Comparison of ENCODE assay signal across 1 cellular context in the genomic region with DNA sequence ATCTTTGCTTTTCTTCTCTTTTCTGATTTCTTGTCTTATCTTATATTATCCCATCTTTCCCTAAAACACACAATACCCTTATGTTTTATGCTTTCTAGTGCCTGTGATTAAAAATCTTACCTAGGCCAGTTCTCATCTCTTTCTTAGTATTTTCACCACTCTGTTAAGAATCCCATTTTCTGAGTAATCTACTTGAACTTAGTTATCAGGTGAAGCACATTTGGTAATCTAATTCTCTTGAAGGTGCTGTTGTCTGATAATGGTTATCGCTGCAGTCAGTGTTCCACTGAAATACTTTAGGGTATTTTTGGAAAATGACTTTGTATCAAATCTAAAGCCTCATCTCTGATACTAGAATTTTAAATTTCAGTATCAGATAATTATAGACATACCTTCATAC.
TF ChIP-seq lines count a peak whose summit lies in the region.

No MANE protein-coding gene starts in this region.

TF ChIP-seq in K562, 482 proteins besides CTCF, POLR2A, EP300 and RAD21 (continued from another document and continues in another):
- TF ChIP-seq, protein P1, sequence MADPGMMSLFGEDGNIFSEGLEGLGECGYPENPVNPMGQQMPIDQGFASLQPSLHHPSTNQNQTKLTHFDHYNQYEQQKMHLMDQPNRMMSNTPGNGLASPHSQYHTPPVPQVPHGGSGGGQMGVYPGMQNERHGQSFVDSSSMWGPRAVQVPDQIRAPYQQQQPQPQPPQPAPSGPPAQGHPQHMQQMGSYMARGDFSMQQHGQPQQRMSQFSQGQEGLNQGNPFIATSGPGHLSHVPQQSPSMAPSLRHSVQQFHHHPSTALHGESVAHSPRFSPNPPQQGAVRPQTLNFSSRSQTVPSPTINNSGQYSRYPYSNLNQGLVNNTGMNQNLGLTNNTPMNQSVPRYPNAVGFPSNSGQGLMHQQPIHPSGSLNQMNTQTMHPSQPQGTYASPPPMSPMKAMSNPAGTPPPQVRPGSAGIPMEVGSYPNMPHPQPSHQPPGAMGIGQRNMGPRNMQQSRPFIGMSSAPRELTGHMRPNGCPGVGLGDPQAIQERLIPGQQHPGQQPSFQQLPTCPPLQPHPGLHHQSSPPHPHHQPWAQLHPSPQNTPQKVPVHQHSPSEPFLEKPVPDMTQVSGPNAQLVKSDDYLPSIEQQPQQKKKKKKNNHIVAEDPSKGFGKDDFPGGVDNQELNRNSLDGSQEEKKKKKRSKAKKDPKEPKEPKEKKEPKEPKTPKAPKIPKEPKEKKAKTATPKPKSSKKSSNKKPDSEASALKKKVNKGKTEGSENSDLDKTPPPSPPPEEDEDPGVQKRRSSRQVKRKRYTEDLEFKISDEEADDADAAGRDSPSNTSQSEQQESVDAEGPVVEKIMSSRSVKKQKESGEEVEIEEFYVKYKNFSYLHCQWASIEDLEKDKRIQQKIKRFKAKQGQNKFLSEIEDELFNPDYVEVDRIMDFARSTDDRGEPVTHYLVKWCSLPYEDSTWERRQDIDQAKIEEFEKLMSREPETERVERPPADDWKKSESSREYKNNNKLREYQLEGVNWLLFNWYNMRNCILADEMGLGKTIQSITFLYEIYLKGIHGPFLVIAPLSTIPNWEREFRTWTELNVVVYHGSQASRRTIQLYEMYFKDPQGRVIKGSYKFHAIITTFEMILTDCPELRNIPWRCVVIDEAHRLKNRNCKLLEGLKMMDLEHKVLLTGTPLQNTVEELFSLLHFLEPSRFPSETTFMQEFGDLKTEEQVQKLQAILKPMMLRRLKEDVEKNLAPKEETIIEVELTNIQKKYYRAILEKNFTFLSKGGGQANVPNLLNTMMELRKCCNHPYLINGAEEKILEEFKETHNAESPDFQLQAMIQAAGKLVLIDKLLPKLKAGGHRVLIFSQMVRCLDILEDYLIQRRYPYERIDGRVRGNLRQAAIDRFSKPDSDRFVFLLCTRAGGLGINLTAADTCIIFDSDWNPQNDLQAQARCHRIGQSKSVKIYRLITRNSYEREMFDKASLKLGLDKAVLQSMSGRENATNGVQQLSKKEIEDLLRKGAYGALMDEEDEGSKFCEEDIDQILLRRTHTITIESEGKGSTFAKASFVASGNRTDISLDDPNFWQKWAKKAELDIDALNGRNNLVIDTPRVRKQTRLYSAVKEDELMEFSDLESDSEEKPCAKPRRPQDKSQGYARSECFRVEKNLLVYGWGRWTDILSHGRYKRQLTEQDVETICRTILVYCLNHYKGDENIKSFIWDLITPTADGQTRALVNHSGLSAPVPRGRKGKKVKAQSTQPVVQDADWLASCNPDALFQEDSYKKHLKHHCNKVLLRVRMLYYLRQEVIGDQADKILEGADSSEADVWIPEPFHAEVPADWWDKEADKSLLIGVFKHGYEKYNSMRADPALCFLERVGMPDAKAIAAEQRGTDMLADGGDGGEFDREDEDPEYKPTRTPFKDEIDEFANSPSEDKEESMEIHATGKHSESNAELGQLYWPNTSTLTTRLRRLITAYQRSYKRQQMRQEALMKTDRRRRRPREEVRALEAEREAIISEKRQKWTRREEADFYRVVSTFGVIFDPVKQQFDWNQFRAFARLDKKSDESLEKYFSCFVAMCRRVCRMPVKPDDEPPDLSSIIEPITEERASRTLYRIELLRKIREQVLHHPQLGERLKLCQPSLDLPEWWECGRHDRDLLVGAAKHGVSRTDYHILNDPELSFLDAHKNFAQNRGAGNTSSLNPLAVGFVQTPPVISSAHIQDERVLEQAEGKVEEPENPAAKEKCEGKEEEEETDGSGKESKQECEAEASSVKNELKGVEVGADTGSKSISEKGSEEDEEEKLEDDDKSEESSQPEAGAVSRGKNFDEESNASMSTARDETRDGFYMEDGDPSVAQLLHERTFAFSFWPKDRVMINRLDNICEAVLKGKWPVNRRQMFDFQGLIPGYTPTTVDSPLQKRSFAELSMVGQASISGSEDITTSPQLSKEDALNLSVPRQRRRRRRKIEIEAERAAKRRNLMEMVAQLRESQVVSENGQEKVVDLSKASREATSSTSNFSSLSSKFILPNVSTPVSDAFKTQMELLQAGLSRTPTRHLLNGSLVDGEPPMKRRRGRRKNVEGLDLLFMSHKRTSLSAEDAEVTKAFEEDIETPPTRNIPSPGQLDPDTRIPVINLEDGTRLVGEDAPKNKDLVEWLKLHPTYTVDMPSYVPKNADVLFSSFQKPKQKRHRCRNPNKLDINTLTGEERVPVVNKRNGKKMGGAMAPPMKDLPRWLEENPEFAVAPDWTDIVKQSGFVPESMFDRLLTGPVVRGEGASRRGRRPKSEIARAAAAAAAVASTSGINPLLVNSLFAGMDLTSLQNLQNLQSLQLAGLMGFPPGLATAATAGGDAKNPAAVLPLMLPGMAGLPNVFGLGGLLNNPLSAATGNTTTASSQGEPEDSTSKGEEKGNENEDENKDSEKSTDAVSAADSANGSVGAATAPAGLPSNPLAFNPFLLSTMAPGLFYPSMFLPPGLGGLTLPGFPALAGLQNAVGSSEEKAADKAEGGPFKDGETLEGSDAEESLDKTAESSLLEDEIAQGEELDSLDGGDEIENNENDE (IDR thresholded peaks at IDR 0.05; ENCODE audit: low read depth, low read length): no peak
- TF ChIP-seq KDM1A (IDR thresholded peaks at IDR 0.05) (peak; percentile 89 to 94), DPF2 (IDR thresholded peaks at IDR 0.05) (peak; percentile 98), GATA2 (CRISPR knock-in tag; IDR thresholded peaks at IDR 0.05) (peak; percentile 79), MEF2D (tag; conservative IDR thresholded peaks at IDR 0.05; ENCODE audit: low read depth) (peak; percentile 98), NCOR1 (IDR thresholded peaks at IDR 0.05) (peak; percentile 98), KLF6 (CRISPR knock-in tag; IDR thresholded peaks at IDR 0.05; ENCODE audit: borderline replicate concordance) (peak; percentile 50; the same call in 1 of the 2 replicates), SMAD1 (IDR thresholded peaks at IDR 0.05; ENCODE audit: low read depth, low read length, partially characterized antibody) (peak; percentile 94), ZNF79 (CRISPR knock-in tag; IDR thresholded peaks at IDR 0.05; ENCODE audit: low read depth) (peak; percentile 73; the same call in 1 of the 2 replicates), BCL6 (CRISPR knock-in tag; IDR thresholded peaks at IDR 0.05) (0 out of 2 replicates have a peak, but pooled peaks have one; percentile 29), TAF1 (IDR thresholded peaks at IDR 0.05; ENCODE audit: control insufficient read depth, extremely low read depth, insufficient read depth, low read length, severe bottlenecking) (no peak), RNF2 (IDR thresholded peaks at IDR 0.05) (no peak), NR2C1 (IDR thresholded peaks at IDR 0.05) (peak; percentile 41; the same call in 1 of the 2 replicates), NR2C1 (tag; IDR thresholded peaks at IDR 0.05) (no peak), ZNF217 (CRISPR knock-in tag; IDR thresholded peaks at IDR 0.05) (no peak), BCOR (IDR thresholded peaks at IDR 0.05) (peak; percentile 56; the same call in 1 of the 2 replicates), U2AF2 (optimal IDR thresholded peaks at IDR 0.05; ENCODE audit: low read depth, low read length) (no peak), CXXC5 (CRISPR knock-in tag; IDR thresholded peaks at IDR 0.05) (peak; percentile 60), SP1 (CRISPR knock-in tag; IDR thresholded peaks at IDR 0.05) (no peak), ZNF551 (CRISPR knock-in tag; IDR thresholded peaks at IDR 0.05) (0 out of 2 replicates have a peak, but pooled peaks have one; percentile 35), ZNF830 (CRISPR knock-in tag; IDR thresholded peaks at IDR 0.05) (no peak), CBFA2T2 (conservative IDR thresholded peaks at IDR 0.05) (peak; percentile 97), FOXA3 (CRISPR knock-in tag; conservative IDR thresholded peaks at IDR 0.05 in 1 of 2, IDR thresholded peaks at IDR 0.05 in 1 of 2) (peak in 1 of 2 experiments; percentile 38; a peak in 1 of 4 replicates), MEF2A (IDR thresholded peaks at IDR 0.05; ENCODE audit: control insufficient read depth, low read depth, low read length) (peak; percentile 99), BMI1 (IDR thresholded peaks at IDR 0.05; ENCODE audit: low read length) (no peak), ATF7 (IDR thresholded peaks at IDR 0.05) (peak; percentile 79), IFI16 (CRISPR knock-in tag; IDR thresholded peaks at IDR 0.05) (no peak), JUN (IDR thresholded peaks at IDR 0.05; ENCODE audit: borderline replicate concordance, low read depth, low read length) (peak; percentile 67), JUN (CRISPR knock-in tag; IDR thresholded peaks at IDR 0.05; ENCODE audit: borderline replicate concordance) (no peak), MEIS2 (IDR thresholded peaks at IDR 0.05; ENCODE audit: partially characterized antibody) (peak; percentile 43), ZNF780A (CRISPR knock-in tag; IDR thresholded peaks at IDR 0.05) (no peak), DDX20 (tag; IDR thresholded peaks at IDR 0.05; ENCODE audit: low read depth) (0 out of 2 replicates have a peak, but pooled peaks have one; percentile 56), NFE2 (IDR thresholded peaks at IDR 0.05; ENCODE audit: low read depth) (peak; percentile 51), EHMT2 (IDR thresholded peaks at IDR 0.05) (peak; percentile 65), CTBP1 (IDR thresholded peaks at IDR 0.05; ENCODE audit: borderline replicate concordance) (peak; percentile 59; the same call in 1 of the 2 replicates), ZEB2 (IDR thresholded peaks at IDR 0.05) (peak; percentile 82), PHB (CRISPR knock-in tag; IDR thresholded peaks at IDR 0.05) (no peak)
- TF ChIP-seq, protein P2, sequence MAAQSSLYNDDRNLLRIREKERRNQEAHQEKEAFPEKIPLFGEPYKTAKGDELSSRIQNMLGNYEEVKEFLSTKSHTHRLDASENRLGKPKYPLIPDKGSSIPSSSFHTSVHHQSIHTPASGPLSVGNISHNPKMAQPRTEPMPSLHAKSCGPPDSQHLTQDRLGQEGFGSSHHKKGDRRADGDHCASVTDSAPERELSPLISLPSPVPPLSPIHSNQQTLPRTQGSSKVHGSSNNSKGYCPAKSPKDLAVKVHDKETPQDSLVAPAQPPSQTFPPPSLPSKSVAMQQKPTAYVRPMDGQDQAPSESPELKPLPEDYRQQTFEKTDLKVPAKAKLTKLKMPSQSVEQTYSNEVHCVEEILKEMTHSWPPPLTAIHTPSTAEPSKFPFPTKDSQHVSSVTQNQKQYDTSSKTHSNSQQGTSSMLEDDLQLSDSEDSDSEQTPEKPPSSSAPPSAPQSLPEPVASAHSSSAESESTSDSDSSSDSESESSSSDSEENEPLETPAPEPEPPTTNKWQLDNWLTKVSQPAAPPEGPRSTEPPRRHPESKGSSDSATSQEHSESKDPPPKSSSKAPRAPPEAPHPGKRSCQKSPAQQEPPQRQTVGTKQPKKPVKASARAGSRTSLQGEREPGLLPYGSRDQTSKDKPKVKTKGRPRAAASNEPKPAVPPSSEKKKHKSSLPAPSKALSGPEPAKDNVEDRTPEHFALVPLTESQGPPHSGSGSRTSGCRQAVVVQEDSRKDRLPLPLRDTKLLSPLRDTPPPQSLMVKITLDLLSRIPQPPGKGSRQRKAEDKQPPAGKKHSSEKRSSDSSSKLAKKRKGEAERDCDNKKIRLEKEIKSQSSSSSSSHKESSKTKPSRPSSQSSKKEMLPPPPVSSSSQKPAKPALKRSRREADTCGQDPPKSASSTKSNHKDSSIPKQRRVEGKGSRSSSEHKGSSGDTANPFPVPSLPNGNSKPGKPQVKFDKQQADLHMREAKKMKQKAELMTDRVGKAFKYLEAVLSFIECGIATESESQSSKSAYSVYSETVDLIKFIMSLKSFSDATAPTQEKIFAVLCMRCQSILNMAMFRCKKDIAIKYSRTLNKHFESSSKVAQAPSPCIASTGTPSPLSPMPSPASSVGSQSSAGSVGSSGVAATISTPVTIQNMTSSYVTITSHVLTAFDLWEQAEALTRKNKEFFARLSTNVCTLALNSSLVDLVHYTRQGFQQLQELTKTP (IDR thresholded peaks at IDR 0.05; ENCODE audit: low read depth in 1 of 2, partially characterized antibody in 2 of 2): peak; percentile 36 to 78
- TF ChIP-seq, protein P3, sequence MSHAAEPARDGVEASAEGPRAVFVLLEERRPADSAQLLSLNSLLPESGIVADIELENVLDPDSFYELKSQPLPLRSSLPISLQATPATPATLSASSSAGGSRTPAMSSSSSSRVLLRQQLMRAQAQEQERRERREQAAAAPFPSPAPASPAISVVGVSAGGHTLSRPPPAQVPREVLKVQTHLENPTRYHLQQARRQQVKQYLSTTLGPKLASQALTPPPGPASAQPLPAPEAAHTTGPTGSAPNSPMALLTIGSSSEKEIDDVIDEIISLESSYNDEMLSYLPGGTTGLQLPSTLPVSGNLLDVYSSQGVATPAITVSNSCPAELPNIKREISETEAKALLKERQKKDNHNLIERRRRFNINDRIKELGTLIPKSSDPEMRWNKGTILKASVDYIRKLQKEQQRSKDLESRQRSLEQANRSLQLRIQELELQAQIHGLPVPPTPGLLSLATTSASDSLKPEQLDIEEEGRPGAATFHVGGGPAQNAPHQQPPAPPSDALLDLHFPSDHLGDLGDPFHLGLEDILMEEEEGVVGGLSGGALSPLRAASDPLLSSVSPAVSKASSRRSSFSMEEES (CRISPR knock-in tag; IDR thresholded peaks at IDR 0.05): no peak
- TF ChIP-seq, protein P4, sequence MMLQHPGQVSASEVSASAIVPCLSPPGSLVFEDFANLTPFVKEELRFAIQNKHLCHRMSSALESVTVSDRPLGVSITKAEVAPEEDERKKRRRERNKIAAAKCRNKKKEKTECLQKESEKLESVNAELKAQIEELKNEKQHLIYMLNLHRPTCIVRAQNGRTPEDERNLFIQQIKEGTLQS (IDR thresholded peaks at IDR 0.05): peak; percentile 87
- TF ChIP-seq, protein P4 (CRISPR knock-in tag; conservative IDR thresholded peaks at IDR 0.05): no peak
- TF ChIP-seq, protein P5, sequence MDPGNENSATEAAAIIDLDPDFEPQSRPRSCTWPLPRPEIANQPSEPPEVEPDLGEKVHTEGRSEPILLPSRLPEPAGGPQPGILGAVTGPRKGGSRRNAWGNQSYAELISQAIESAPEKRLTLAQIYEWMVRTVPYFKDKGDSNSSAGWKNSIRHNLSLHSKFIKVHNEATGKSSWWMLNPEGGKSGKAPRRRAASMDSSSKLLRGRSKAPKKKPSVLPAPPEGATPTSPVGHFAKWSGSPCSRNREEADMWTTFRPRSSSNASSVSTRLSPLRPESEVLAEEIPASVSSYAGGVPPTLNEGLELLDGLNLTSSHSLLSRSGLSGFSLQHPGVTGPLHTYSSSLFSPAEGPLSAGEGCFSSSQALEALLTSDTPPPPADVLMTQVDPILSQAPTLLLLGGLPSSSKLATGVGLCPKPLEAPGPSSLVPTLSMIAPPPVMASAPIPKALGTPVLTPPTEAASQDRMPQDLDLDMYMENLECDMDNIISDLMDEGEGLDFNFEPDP (CRISPR knock-in tag; IDR thresholded peaks at IDR 0.05): no peak
- TF ChIP-seq, protein P6, sequence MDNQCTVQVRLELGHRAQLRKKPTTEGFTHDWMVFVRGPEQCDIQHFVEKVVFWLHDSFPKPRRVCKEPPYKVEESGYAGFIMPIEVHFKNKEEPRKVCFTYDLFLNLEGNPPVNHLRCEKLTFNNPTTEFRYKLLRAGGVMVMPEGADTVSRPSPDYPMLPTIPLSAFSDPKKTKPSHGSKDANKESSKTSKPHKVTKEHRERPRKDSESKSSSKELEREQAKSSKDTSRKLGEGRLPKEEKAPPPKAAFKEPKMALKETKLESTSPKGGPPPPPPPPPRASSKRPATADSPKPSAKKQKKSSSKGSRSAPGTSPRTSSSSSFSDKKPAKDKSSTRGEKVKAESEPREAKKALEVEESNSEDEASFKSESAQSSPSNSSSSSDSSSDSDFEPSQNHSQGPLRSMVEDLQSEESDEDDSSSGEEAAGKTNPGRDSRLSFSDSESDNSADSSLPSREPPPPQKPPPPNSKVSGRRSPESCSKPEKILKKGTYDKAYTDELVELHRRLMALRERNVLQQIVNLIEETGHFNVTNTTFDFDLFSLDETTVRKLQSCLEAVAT (IDR thresholded peaks at IDR 0.05): peak in 1 of 2 experiments; percentile 13; a peak in 1 of 4 replicates
